Comparison of ENCODE assay signal across 1 cellular context in the genomic region with DNA sequence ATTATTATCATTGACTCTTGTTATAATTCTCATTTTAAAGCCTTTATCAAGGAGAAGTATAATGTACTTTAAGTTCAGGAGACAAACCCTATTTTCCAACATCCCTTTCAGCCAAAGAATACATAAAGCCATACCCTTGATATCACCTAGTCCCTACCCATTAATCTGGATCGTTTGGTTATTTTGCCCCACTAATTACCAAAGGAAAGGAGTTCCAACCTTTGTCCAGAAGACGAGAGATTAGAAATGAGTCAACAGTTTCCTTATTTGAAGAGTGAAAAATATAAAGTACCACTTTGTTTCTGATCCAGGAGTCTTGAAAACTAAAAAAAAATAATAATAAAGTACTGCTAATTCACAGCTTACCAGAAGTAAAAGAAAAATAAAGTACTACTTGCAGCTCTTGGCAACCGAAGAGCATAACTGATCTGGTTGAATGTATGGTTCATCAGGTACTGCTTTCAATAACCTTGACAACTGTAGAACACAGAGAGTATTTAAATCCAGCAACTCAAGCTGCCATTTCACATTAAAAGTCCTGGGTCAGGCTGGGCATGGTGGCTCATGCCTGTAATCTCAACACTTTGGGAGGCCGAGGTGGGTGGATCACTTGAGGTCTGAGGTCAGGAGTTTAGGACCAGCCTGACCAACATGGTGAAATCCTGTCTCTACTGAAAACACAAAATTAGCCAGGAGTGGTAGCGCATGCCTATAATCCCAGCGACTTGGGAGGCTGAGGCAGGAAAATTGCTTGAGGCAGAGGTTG.
TF ChIP-seq lines count a peak whose summit lies in the region.

No MANE protein-coding gene starts in this region.

TF ChIP-seq in GM12878, 131 proteins besides CTCF, POLR2A, EP300 and RAD21 (continued from another document):
- peak; percentile 30; the same call in 1 of the 2 replicates for TF ChIP-seq NFIC (IDR thresholded peaks at IDR 0.05; ENCODE audit: low read depth, low read length)
- TF ChIP-seq NKRF (conservative IDR thresholded peaks at IDR 0.05), result no peak
- no peak for TF ChIP-seq CHD2 (IDR thresholded peaks at IDR 0.05; ENCODE audit: borderline replicate concordance, low read depth, low read length)
- TF ChIP-seq BCL11A (IDR thresholded peaks at IDR 0.05; ENCODE audit: low read depth, low read length), result no peak
- TF ChIP-seq SMAD1 (IDR thresholded peaks at IDR 0.05; ENCODE audit: low read depth, partially characterized antibody), result no peak
- peak; percentile 42; the same call in 1 of the 2 replicates for TF ChIP-seq RUNX3 (IDR thresholded peaks at IDR 0.05; ENCODE audit: low read length)
- TF ChIP-seq RCOR1 (conservative IDR thresholded peaks at IDR 0.05; ENCODE audit: low read depth, low read length), result no peak
- no peak for TF ChIP-seq NBN (IDR thresholded peaks at IDR 0.05)
- no peak for TF ChIP-seq LARP7 (IDR thresholded peaks at IDR 0.05)
